ENCODE assay signal across 17 cellular contexts in the genomic region with DNA sequence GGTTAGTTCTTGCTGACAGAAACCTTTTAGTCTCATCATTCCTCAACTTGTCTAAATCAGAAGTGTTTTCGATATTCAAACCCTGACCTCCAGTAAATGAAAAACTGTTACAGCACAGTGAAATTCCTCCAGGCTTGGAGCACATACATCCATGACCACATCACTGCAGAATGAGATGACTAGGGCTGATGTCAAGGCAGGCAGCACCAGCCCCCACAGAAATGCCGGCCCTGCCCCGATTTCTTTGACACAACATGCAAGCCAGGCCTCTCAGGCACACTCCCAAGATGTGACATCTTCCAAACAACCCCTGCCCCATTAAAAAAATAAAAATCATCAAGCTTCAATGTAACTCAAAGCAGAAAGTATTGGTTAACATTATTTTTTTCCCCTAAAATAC.
DNase-seq lines count a peak whose midpoint lies in the region; ATAC-seq and TF ChIP-seq lines count a peak whose summit lies in the region.
"Had no signal": no experiment of that assay in that cellular context is flagged by ENCODE, and none has a peak within 500 bp of the region (broad histone marks: within the 10 kb centered on the region; RNA-seq: fewer than 3 reads in every experiment).

No MANE protein-coding gene starts in this region.

- peak; percentile 55 for DNase-seq in Right ventricle myocardium superior
- no peak for DNase-seq in cardiac septum (ENCODE audit: low spot score)
- peak; percentile 91 for DNase-seq in astrocyte of the hippocampus (ENCODE audit: low read depth, low spot score)
- DNase-seq in iris pigment epithelial cell (ENCODE audit: low read depth) = peak; percentile 97
- peak; percentile 79 to 85 for DNase-seq in uterus
- DNase-seq in activated CD8-positive, alpha-beta memory T cell treated with anti-CD3 and anti-CD28 coated beads, Interleukin-2, amount 50 U/mL, for 48 hours = no peak
- no peak for DNase-seq in prostate gland (ENCODE audit: low spot score)
- DNase-seq: 8988T; activated CD4-positive, alpha-beta T cell treated with anti-CD3 and anti-CD28 coated beads, Interleukin-2, amount 50 U/mL, for 48 hours; activated effector memory CD4-positive, alpha-beta T cell treated with anti-CD3 and anti-CD28 coated beads, Interleukin-2, amount 50 U/mL, for 16 hours; Calu3; cerebellar nuclear complex; naive B cell; NCI-H2227 treated with DMSO at 0.1 percent for 48 hours; spleen; transverse colon had no signal

- no peaks in the 10 kb centered on the region for H3K9me3 ChIP-seq in uterus
- H3K9me3 ChIP-seq in prostate gland = no peaks in the 10 kb centered on the region
- H3K9me3 ChIP-seq: spleen, transverse colon had no signal

- WGBS in prostate gland = 85% methylated on average over 3 of the region's 3 CpGs

- TF ChIP-seq CTCF in uterus (IDR thresholded peaks at IDR 0.05) (no peak), prostate gland (IDR thresholded peaks at IDR 0.05) (no peak)

- ATAC-seq in Right ventricle myocardium superior (ENCODE audit: poor library complexity) (no peak), HG02763 (IDR thresholded peaks at IDR 0.05; ENCODE audit: unreplicated experiment) (no peak)

- H3K4me3 ChIP-seq in uterus (no peak overlapping the region), prostate gland (no peak overlapping the region)
- H3K4me3 ChIP-seq: spleen, transverse colon had no signal

- H3K4me1 ChIP-seq in uterus = no peaks in the 10 kb centered on the region
- H3K4me1 ChIP-seq in prostate gland (replicated peaks) = no peaks in the 10 kb centered on the region
- H3K4me1 ChIP-seq: spleen, transverse colon had no signal

- no peak for TF ChIP-seq POLR2A in uterus (IDR thresholded peaks at IDR 0.05)
- no peak for TF ChIP-seq POLR2A in prostate gland (IDR thresholded peaks at IDR 0.05)

- intact Hi-C loops in Right ventricle myocardium superior (cut with DNase I) = no loop called here
- intact Hi-C loops in cardiac septum (cut with DNase I) = no loop called here
- intact Hi-C loops in uterus (cut with DNase I; ENCODE audit: low total_unique reads) = no loop called here
- intact Hi-C loops in prostate gland (cut with DNase I) = loop anchor here (10.0 kb wide), 1 partner anchor 50 kb away; no protein-coding TSS in a partner anchor

- H3K27ac ChIP-seq in uterus = peak overlapping the region; percentile 79 to 80
- no peak overlapping the region for H3K27ac ChIP-seq in prostate gland
- H3K27ac ChIP-seq: spleen, transverse colon had no signal

- H3K27me3 ChIP-seq in uterus = no peaks in the 10 kb centered on the region
- H3K27me3 ChIP-seq in prostate gland (replicated peaks; ENCODE audit: insufficient read depth) = no peaks in the 10 kb centered on the region
- H3K27me3 ChIP-seq: spleen, transverse colon had no signal

- H3K36me3 ChIP-seq in uterus = no peaks in the 10 kb centered on the region
- no peaks in the 10 kb centered on the region for H3K36me3 ChIP-seq in prostate gland
- H3K36me3 ChIP-seq: spleen, transverse colon had no signal

Comparison
In these comparisons a context has a peak if more than half of its experiments do, and no peak if none do; other contexts are left out.
1. DNase-seq: peak in Right ventricle myocardium superior (single experiment), astrocyte of the hippocampus (single experiment), iris pigment epithelial cell (single experiment) and uterus (2 of 2); none in cardiac septum (single experiment), activated CD8-positive, alpha-beta memory T cell treated with anti-CD3 and anti-CD28 coated beads, Interleukin-2, amount 50 U/mL, for 48 hours (single experiment) and prostate gland (single experiment).
2. H3K27ac ChIP-seq: peak in uterus (2 of 2); none in prostate gland (0 of 2).